18 cellular contexts compared by ENCODE assay signal in genomic region chr7:44219371-44220045, GRCh38. TPM values are rescaled to one million over a fixed set of nuclear protein-coding genes. Genes with fewer than 3 reads are reported as not detected.
A peak's percentile ranks its signal among the peaks of the same experiment; 100 is the strongest.
DNase-seq lines count a peak whose midpoint lies in the region; ATAC-seq, FAIRE-seq and TF ChIP-seq lines count a peak whose summit lies in the region.
"Had no signal": no experiment of that assay in that cellular context is flagged by ENCODE, and none has a peak within 500 bp of the region (broad histone marks: within the 10 kb centered on the region; RNA-seq: fewer than 3 reads in every experiment).

No MANE protein-coding gene starts in this region.

- peaks cover 3 to 62% of the 10 kb centered on the region in 2 experiments; a peak in 4 of 5 replicates for H3K4me1 ChIP-seq in K562 (replicated peaks in 1 of 2; ENCODE audit: control insufficient read depth in 2 of 2, insufficient read depth in 2 of 2, low read length in 2 of 2)
- no peaks in the 10 kb centered on the region for H3K4me1 ChIP-seq in lower lobe of right lung
- H3K4me1 ChIP-seq in gastrocnemius medialis: peaks cover 11 to 18% of the 10 kb centered on the region in 2 donors

- DNase-seq in NCI-H2171 treated with DMSO at 0.1 percent for 48 hours (lab: John Stamatoyannopoulos, UW) (peak; percentile 91), NCI-H2171 (lab: John Stamatoyannopoulos, UW) (no peak), K562 (ENCODE audit: extremely low read depth in 1 of 4, low spot score in 3 of 4) (no peak), lower lobe of right lung (peak; percentile 24), gastrocnemius medialis (no peak), cortex of kidney (lab: John Stamatoyannopoulos, UW) (no peak), NCI-H748 (lab: John Stamatoyannopoulos, UW; ENCODE audit: unreplicated experiment) (no peak)
- DNase-seq: CD4-positive, alpha-beta T cell; NCI-H1417; NCI-H1930; NCI-H446 treated with DMSO at 0.1 percent for 48 hours; NCI-H748 treated with DMSO at 0.1 percent for 48 hours; RPMI8226 had no signal

- no peaks in the 10 kb centered on the region for H3K79me2 ChIP-seq in K562 (ENCODE audit: control insufficient read depth, insufficient read depth, low read length)

- H3K9ac ChIP-seq in K562 (ENCODE audit: insufficient read depth in 1 of 2, low read depth in 2 of 2, low read length in 2 of 2): no peak overlapping the region

- TF ChIP-seq POLR2A in K562 (conservative IDR thresholded peaks at IDR 0.05) (no peak), gastrocnemius medialis (IDR thresholded peaks at IDR 0.05) (no peak)

- H3K36me3 ChIP-seq in K562 (ENCODE audit: control insufficient read depth, insufficient read depth, low read length) (no peaks in the 10 kb centered on the region), lower lobe of right lung (peaks cover 3% of the 10 kb centered on the region), gastrocnemius medialis (no peaks in the 10 kb centered on the region)

- no peak for TF ChIP-seq RAD21 in K562 (CRISPR knock-in tag; conservative IDR thresholded peaks at IDR 0.05 in 1 of 2, IDR thresholded peaks at IDR 0.05 in 1 of 2)

- TF ChIP-seq EP300 in K562 (IDR thresholded peaks at IDR 0.05; ENCODE audit: low read length): no peak

- in situ Hi-C loops in K562 (cut with MboI): no loop called here
- in situ Hi-C loops in gastrocnemius medialis (cut with MboI; ENCODE audit: low sequenced_read_pairs in 4 of 4): loop anchor here in 1 of 4 donors (25.0 kb wide), 1 partner anchor 268 kb away; the partner anchor contains the start of gene NUDCD3

- H3K9me1 ChIP-seq in K562 (ENCODE audit: control insufficient read depth, insufficient read depth, low read length): peaks cover 1% of the 10 kb centered on the region

- H3K4me3 ChIP-seq in K562 (no peak overlapping the region), lower lobe of right lung (no peak overlapping the region), gastrocnemius medialis (no peak overlapping the region)
- H3K4me3 ChIP-seq: SJSA1 had no signal

- H3K27ac ChIP-seq in K562 (ENCODE audit: extremely low read depth, low read depth, low read length): no peak overlapping the region
- H3K27ac ChIP-seq in lower lobe of right lung: no peak overlapping the region
- H3K27ac ChIP-seq in gastrocnemius medialis: peak overlapping the region in 3 of 4 donors; percentile 73 to 75 (median 73)
- H3K27ac ChIP-seq: 22Rv1, SJSA1 had no signal

- H4K20me1 ChIP-seq in K562 (replicated peaks; ENCODE audit: control insufficient read depth, insufficient read depth, low read length): no peaks in the 10 kb centered on the region

- POLR2A ChIA-PET in K562 (lab: Yijun Ruan, JAX): interaction anchor here (1.0 to 1.3 kb wide), 2 partner anchors 96 to 355 kb away, joined by 4 to 5 read pairs; partner anchors contain the start of gene POLD2

- 72% methylated on average over 9 of the region's 18 CpGs for WGBS in K562 (ENCODE audit: insufficient coverage, low coverage, missing lambda C conversion rate)

- intact Hi-C loops in K562 (cut with micrococcal nuclease) (no loop called here), lower lobe of right lung (cut with DNase I) (no loop called here), gastrocnemius medialis (cut with DNase I; ENCODE audit: low total_unique reads) (no loop called here)

- FAIRE-seq in K562 (lab: Jason Lieb, UNC): no peak
- FAIRE-seq: H54, HTR-8/SVneo had no signal

- H3K9me3 ChIP-seq in K562 (replicated peaks; ENCODE audit: control insufficient read depth, insufficient read depth, low read depth, low read length) (no peaks in the 10 kb centered on the region), lower lobe of right lung (no peaks in the 10 kb centered on the region), gastrocnemius medialis (no peaks in the 10 kb centered on the region)
- H3K9me3 ChIP-seq: SJSA1 had no signal

- ATAC-seq in K562 (no peak), lower lobe of right lung (no peak), gastrocnemius medialis (no peak), HG03139 (IDR thresholded peaks at IDR 0.05; ENCODE audit: unreplicated experiment) (no peak)

- no TSS peak for BruUV-seq in K562 (replicated peaks; lab: Mats Ljungman, UMichigan)

- H3K27me3 ChIP-seq in K562 (ENCODE audit: control insufficient read depth in 2 of 2, insufficient read depth in 2 of 2, low read length in 2 of 2) (peaks cover 0 to 12% of the 10 kb centered on the region in 2 experiments; a peak in 2 of 5 replicates), lower lobe of right lung (ENCODE audit: low read depth) (peaks cover 4% of the 10 kb centered on the region), gastrocnemius medialis (no peaks in the 10 kb centered on the region)

- no peak overlapping the region for H2AFZ ChIP-seq in K562 (ENCODE audit: low read depth, low read length)

- TF ChIP-seq CTCF in K562 (IDR thresholded peaks at IDR 0.05 in 2 of 3, conservative IDR thresholded peaks at IDR 0.05 in 1 of 3; ENCODE audit: insufficient read depth in 2 of 3, low read depth in 1 of 3, low read length in 3 of 3) (no peak), lower lobe of right lung (IDR thresholded peaks at IDR 0.05) (no peak), gastrocnemius medialis (IDR thresholded peaks at IDR 0.05 in 4 of 5, conservative IDR thresholded peaks at IDR 0.05 in 1 of 5) (no peak)

- CTCF ChIA-PET in K562 (lab: Yijun Ruan, JAX; ENCODE audit: low intra/inter-chr PET ratio): no interaction called here

- H3K4me2 ChIP-seq in K562 (ENCODE audit: insufficient read depth, low read length): no peak overlapping the region

TF ChIP-seq in K562, 482 proteins besides CTCF, POLR2A, EP300 and RAD21:
- TF ChIP-seq ZNF408 (CRISPR knock-in tag; IDR thresholded peaks at IDR 0.05; ENCODE audit: low read depth): no peak
- TF ChIP-seq ZNF512 (tag; IDR thresholded peaks at IDR 0.05): 0 out of 2 replicates have a peak, but pooled peaks have one; percentile 30

RNA-seq across cellular contexts. Expression of gene YKT6, which starts 18.7 kb away (rescaled TPM):
- 52.9 and 122 TPM in 2 replicates for total RNA-seq in K562 (2011; cell fraction: chromatin; rRNA removed; ENCODE audit: low replicate concordance)
- 80.8 and 98.2 TPM in 2 replicates for total RNA-seq in K562 (2011; cell fraction: nucleolus; rRNA removed)
- 90.6 and 91.5 TPM in 2 replicates for total RNA-seq in K562 (2011; cell fraction: nucleoplasm; rRNA removed)
- 82.0 and 96.9 TPM in 2 replicates for total RNA-seq in K562 (2014; rRNA removed)
- 52.0 and 57.7 TPM in 2 replicates for total RNA-seq in K562 (2014; rRNA removed; fragmentation: Illumina TruSeq; extraction: Trizol)
- total RNA-seq in K562 (2015; rRNA removed; fragmentation: Illumina TruSeq; extraction: Trizol): 56.9 and 59.5 TPM in 2 replicates
- 73.2 and 80.6 TPM in 2 replicates for total RNA-seq in K562 (2021)
- 90.6 and 96.8 TPM in 2 replicates for polyA plus RNA-seq in K562 (2011; rRNA removed)
- 88.6 and 98.5 TPM in 2 replicates for polyA plus RNA-seq in K562 (2011; cell fraction: cytosol; rRNA removed)
- 128 and 156 TPM in 2 replicates for polyA plus RNA-seq in K562 (2011; cell fraction: nucleus; rRNA removed)
- 75.1 and 76.7 TPM in 2 replicates for polyA plus RNA-seq in K562 (2012)
- polyA plus RNA-seq in K562 (2014; fragmentation: Illumina TruSeq; extraction: Trizol): 73.0 and 80.6 TPM in 2 replicates
- polyA plus RNA-seq in K562 (2014; fragmentation: Nextera tagmentation; extraction: Ambion mirVana): 1 to 10 TPM; 1.6 to 2.8 TPM
- 75.1 and 96.5 TPM in 2 replicates for polyA plus RNA-seq in K562 (2014; rRNA removed)
- 46.0 and 54.8 TPM in 2 replicates for polyA minus RNA-seq in K562 (2011; rRNA and poly(A)+ RNA removed)
- 25.1 and 28.8 TPM in 2 replicates for polyA minus RNA-seq in K562 (2011; cell fraction: cytosol; rRNA and poly(A)+ RNA removed)
- 46.4 and 60.2 TPM in 2 replicates for polyA minus RNA-seq in K562 (2011; cell fraction: nucleus; rRNA and poly(A)+ RNA removed)
- total RNA-seq in lower lobe of right lung: 58.7 TPM
- total RNA-seq in gastrocnemius medialis: 10 to 100 TPM; 37.9 to 79.5 (median 72.5) TPM

RNA-seq across cellular contexts. Expression of gene GCK, which starts 30.3 kb away (rescaled TPM):
- not detected in 2 replicates for total RNA-seq in K562 (2011; cell fraction: chromatin; rRNA removed; ENCODE audit: low replicate concordance)
- total RNA-seq in K562 (2011; cell fraction: nucleolus; rRNA removed): not detected in 2 replicates
- not detected in 2 replicates for total RNA-seq in K562 (2011; cell fraction: nucleoplasm; rRNA removed)
- 0.14 and 0.16 TPM in 2 replicates for total RNA-seq in K562 (2014; rRNA removed)
- total RNA-seq in K562 (2014; rRNA removed; fragmentation: Illumina TruSeq; extraction: Trizol): 0.18 TPM in 1 of 2 replicates, not detected in the other
- 0.11 TPM in 1 of 2 replicates, not detected in the other for total RNA-seq in K562 (2015; rRNA removed; fragmentation: Illumina TruSeq; extraction: Trizol)
- total RNA-seq in K562 (2021): 0.11 and 0.22 TPM in 2 replicates
- polyA plus RNA-seq in K562 (2011; rRNA removed): not detected in 2 replicates
- 0.04 and 0.09 TPM in 2 replicates for polyA plus RNA-seq in K562 (2011; cell fraction: cytosol; rRNA removed)
- polyA plus RNA-seq in K562 (2011; cell fraction: nucleus; rRNA removed): 0.13 TPM in 1 of 2 replicates, not detected in the other
- polyA plus RNA-seq in K562 (2012): 0.79 and 1.2 TPM in 2 replicates
- polyA plus RNA-seq in K562 (2014; fragmentation: Illumina TruSeq; extraction: Trizol): not detected in 2 replicates
- under 1 TPM; 0.25 to 0.55 TPM for polyA plus RNA-seq in K562 (2014; fragmentation: Nextera tagmentation; extraction: Ambion mirVana)
- polyA plus RNA-seq in K562 (2014; rRNA removed): 0.13 and 0.35 TPM in 2 replicates
- polyA minus RNA-seq in K562 (2011; rRNA and poly(A)+ RNA removed): not detected in 2 replicates
- polyA minus RNA-seq in K562 (2011; cell fraction: cytosol; rRNA and poly(A)+ RNA removed): not detected in 2 replicates
- not detected in 2 replicates for polyA minus RNA-seq in K562 (2011; cell fraction: nucleus; rRNA and poly(A)+ RNA removed)
- total RNA-seq in lower lobe of right lung: 0.47 TPM
- total RNA-seq in gastrocnemius medialis: under 1 TPM in 1 of 4 donors, not detected in 3; 0.33 TPM

Comparison
In these comparisons a context has a peak if more than half of its experiments do, and no peak if none do; other contexts are left out.
1. DNase-seq: peak in NCI-H2171 treated with DMSO at 0.1 percent for 48 hours (single experiment) and lower lobe of right lung (single experiment); none in NCI-H2171 (single experiment), K562 (0 of 4), gastrocnemius medialis (0 of 2), cortex of kidney (single experiment) and NCI-H748 (single experiment).
2. H3K27ac ChIP-seq: peak in gastrocnemius medialis (3 of 4); none in K562 (single experiment) and lower lobe of right lung (single experiment).